ENCODE assay signal across 1 cellular context in genomic region chr5:139905401-139905800, GRCh38.
TF ChIP-seq lines count a peak whose summit lies in the region.

No MANE protein-coding gene starts in this region.

TF ChIP-seq in GM23338, 12 proteins besides CTCF, POLR2A, EP300 and RAD21 (continued from another document):
- TF ChIP-seq ETS1 (IDR thresholded peaks at IDR 0.05): no peak
- TF ChIP-seq EZH2phosphoT487 (IDR thresholded peaks at IDR 0.05; ENCODE audit: unreplicated experiment): no peak
- TF ChIP-seq JUNB (IDR thresholded peaks at IDR 0.05; ENCODE audit: unreplicated experiment): no peak
- no peak for TF ChIP-seq ZNF462 (CRISPR knock-in tag; IDR thresholded peaks at IDR 0.05)
- no peak for TF ChIP-seq CREB1 (CRISPR knock-in tag; IDR thresholded peaks at IDR 0.05; ENCODE audit: low read depth)
- no peak for TF ChIP-seq EZH2 (IDR thresholded peaks at IDR 0.05; ENCODE audit: low read depth, unreplicated experiment)
- no peak for TF ChIP-seq ZNF331 (CRISPR knock-in tag; IDR thresholded peaks at IDR 0.05; ENCODE audit: low read depth)
- TF ChIP-seq ZNF114 (CRISPR knock-in tag; IDR thresholded peaks at IDR 0.05): no peak
- no peak for TF ChIP-seq NANOG (IDR thresholded peaks at IDR 0.05; ENCODE audit: borderline replicate concordance)
- no peak for TF ChIP-seq REST (IDR thresholded peaks at IDR 0.05; ENCODE audit: unreplicated experiment)
- no peak for TF ChIP-seq POLR2AphosphoS5 (IDR thresholded peaks at IDR 0.05; ENCODE audit: low read depth)
